26 cellular contexts compared by ENCODE assay signal in genomic region chr7:138668197-138668596, GRCh38. TPM values are rescaled to one million over a fixed set of nuclear protein-coding genes. Genes with fewer than 3 reads are reported as not detected.
"Had no signal": no experiment of that assay in that cellular context is flagged by ENCODE, and none has a peak within 500 bp of the region (broad histone marks: within the 10 kb centered on the region; RNA-seq: fewer than 3 reads in every experiment).

No MANE protein-coding gene starts in this region.

- H3K27me3 ChIP-seq: MG63 had no signal

- H3K36me3 ChIP-seq: MG63 had no signal

- H3K36me3 Mint-ChIP-seq: activated CD4-positive, alpha-beta memory T cell treated with anti-CD3 and anti-CD28 coated beads for 36 hours; activated naive CD4-positive, alpha-beta T cell treated with anti-CD3 and anti-CD28 coated beads, Interleukin-2, amount 10 ng/mL, durations not matched to agents 7 days and 5 days; activated naive CD8-positive, alpha-beta T cell treated with anti-CD3 and anti-CD28 coated beads for 36 hours; T-cell had no signal

- H3K9me3 Mint-ChIP-seq: activated CD4-positive, alpha-beta memory T cell treated with anti-CD3 and anti-CD28 coated beads for 36 hours; T-cell had no signal

- H3K27ac Mint-ChIP-seq: activated CD4-positive, alpha-beta memory T cell treated with anti-CD3 and anti-CD28 coated beads for 36 hours; activated CD4-positive, alpha-beta T cell treated with anti-CD3 and anti-CD28 coated beads, Interleukin-2, amount 10 ng/mL, durations not matched to agents 7 days and 5 days; activated naive CD4-positive, alpha-beta T cell treated with anti-CD3 and anti-CD28 coated beads, Interleukin-2, amount 10 ng/mL, durations not matched to agents 7 days and 5 days; activated naive CD8-positive, alpha-beta T cell treated with anti-CD3 and anti-CD28 coated beads for 36 hours; activated T-helper 2 cell treated with anti-CD3 and anti-CD28 coated beads, Interferon-gamma antibody, Interleukin-2, Interleukin-4, amounts not matched to agents 10 μg/mL and 5 μg/mL and 100 μg/mL, durations not matched to agents 14 hours and 24 hours and 36 hours; T-cell had no signal

- H3K27ac ChIP-seq: SK-N-MC had no signal

- DNase-seq: activated CD4-positive, alpha-beta T cell treated with anti-CD3 and anti-CD28 coated beads, Interleukin-2, amount 10 ng/mL, durations not matched to agents 7 days and 5 days; activated CD4-positive, CD25-positive, alpha-beta regulatory T cell; activated CD8-positive, alpha-beta memory T cell treated with anti-CD3 and anti-CD28 coated beads for 24 hours; activated gamma-delta T cell treated with Interleukin-2 at 50 U/mL for 16 hours; activated naive CD4-positive, alpha-beta T cell treated with anti-CD3 and anti-CD28 coated beads, Interleukin-2, amount 10 ng/mL, durations not matched to agents 7 days and 5 days; activated naive CD8-positive, alpha-beta T cell treated with anti-CD3 and anti-CD28 coated beads for 36 hours; anterior cingulate cortex; caudate nucleus; MG63; NCI-H1105; NCI-H146; NCI-H2029; NCI-H2107; NCI-H2171 treated with DMSO at 0.1 percent for 48 hours; NCI-H226; NCI-H526; NCI-H774; T-cell; T-helper 2 cell; T1000 had no signal

- H3K4me3 ChIP-seq: MG63, SK-N-MC had no signal

- H3K9me3 ChIP-seq: MG63 had no signal

- ATAC-seq: T-cell had no signal

- H3K4me3 Mint-ChIP-seq: activated CD4-positive, alpha-beta memory T cell treated with anti-CD3 and anti-CD28 coated beads for 36 hours; activated CD4-positive, alpha-beta T cell treated with anti-CD3 and anti-CD28 coated beads, Interleukin-2, amount 10 ng/mL, durations not matched to agents 7 days and 5 days; activated naive CD4-positive, alpha-beta T cell treated with anti-CD3 and anti-CD28 coated beads, Interleukin-2, amount 10 ng/mL, durations not matched to agents 7 days and 5 days; activated naive CD8-positive, alpha-beta T cell treated with anti-CD3 and anti-CD28 coated beads for 36 hours; T-cell had no signal

RNA-seq across cellular contexts. Expression of gene SVOPL, which starts 33.0 kb away (rescaled TPM):
- total RNA-seq: activated CD4-positive, alpha-beta memory T cell treated with anti-CD3 and anti-CD28 coated beads for 36 hours; activated T-helper 2 cell treated with anti-CD3 and anti-CD28 coated beads, Interferon-gamma antibody, Interleukin-2, Interleukin-4, amounts not matched to agents 10 μg/mL and 5 μg/mL and 100 μg/mL, durations not matched to agents 14 hours and 24 hours and 36 hours; NCI-H460; OCI-LY7; RPMI7951 had no signal
